ENCODE assay signal across 16 cellular contexts in genomic region chr6:5592911-5593519, GRCh38.
"Had no signal": no experiment of that assay in that cellular context is flagged by ENCODE, and none has a peak within 500 bp of the region (broad histone marks: within the 10 kb centered on the region; RNA-seq: fewer than 3 reads in every experiment).

No MANE protein-coding gene starts in this region.

- H3K4me1 Mint-ChIP-seq: activated naive CD8-positive, alpha-beta T cell treated with anti-CD3 and anti-CD28 coated beads, Interleukin-2, amount 10 ng/mL, durations not matched to agents 7 days and 5 days had no signal

- H3K27ac Mint-ChIP-seq: activated naive CD4-positive, alpha-beta T cell treated with anti-CD3 and anti-CD28 coated beads for 36 hours; activated naive CD8-positive, alpha-beta T cell treated with anti-CD3 and anti-CD28 coated beads, Interleukin-2, amount 10 ng/mL, durations not matched to agents 7 days and 5 days; activated T-cell treated with anti-CD3 and anti-CD28 coated beads, Interleukin-2, amount 50 U/mL, for 72 hours; natural killer cell treated with Interleukin-12 subunit alpha and Interleukin-12 subunit beta and Interleukin-15 and Interleukin-18, amount 100 ng/mL, for 72 hours; WTC11 had no signal

- ATAC-seq: activated T-cell treated with anti-CD3 and anti-CD28 coated beads, Interleukin-2, amount 50 U/mL, for 72 hours; heart left ventricle; left ventricle myocardium superior; natural killer cell treated with Interleukin-12 subunit alpha and Interleukin-12 subunit beta and Interleukin-15 and Interleukin-18, amount 100 ng/mL, for 72 hours; psoas muscle; right cardiac atrium; stimulated activated naive CD8-positive, alpha-beta T cell treated with anti-CD3 and anti-CD28 coated beads, Interleukin-15, Interleukin-2, amounts not matched to agents 100 U/mL and 50 U/mL, for 24 hours; WTC11 had no signal

- H3K4me3 Mint-ChIP-seq: activated naive CD4-positive, alpha-beta T cell treated with anti-CD3 and anti-CD28 coated beads for 36 hours; activated naive CD8-positive, alpha-beta T cell treated with anti-CD3 and anti-CD28 coated beads, Interleukin-2, amount 10 ng/mL, durations not matched to agents 7 days and 5 days; activated T-cell treated with anti-CD3 and anti-CD28 coated beads, Interleukin-2, amount 50 U/mL, for 72 hours; natural killer cell treated with Interleukin-12 subunit alpha and Interleukin-12 subunit beta and Interleukin-15 and Interleukin-18, amount 100 ng/mL, for 72 hours; WTC11 had no signal

- H3K9me3 Mint-ChIP-seq: activated naive CD4-positive, alpha-beta T cell treated with anti-CD3 and anti-CD28 coated beads for 36 hours; activated naive CD8-positive, alpha-beta T cell treated with anti-CD3 and anti-CD28 coated beads, Interleukin-2, amount 10 ng/mL, durations not matched to agents 7 days and 5 days; activated T-cell treated with anti-CD3 and anti-CD28 coated beads, Interleukin-2, amount 50 U/mL, for 72 hours; natural killer cell treated with Interleukin-12 subunit alpha and Interleukin-12 subunit beta and Interleukin-15 and Interleukin-18, amount 100 ng/mL, for 72 hours; WTC11 had no signal

- DNase-seq: activated CD8-positive, alpha-beta memory T cell treated with anti-CD3 and anti-CD28 coated beads for 24 hours; activated effector memory CD4-positive, alpha-beta T cell treated with Interleukin-2 at 50 U/mL for 16 hours; activated naive CD4-positive, alpha-beta T cell treated with anti-CD3 and anti-CD28 coated beads for 36 hours; activated naive CD8-positive, alpha-beta T cell treated with anti-CD3 and anti-CD28 coated beads, Interleukin-2, amount 10 ng/mL, durations not matched to agents 7 days and 5 days; activated T-cell treated with anti-CD3 and anti-CD28 coated beads, Interleukin-2, amount 50 U/mL, for 72 hours; amniotic stem cell; colonic mucosa; heart left ventricle; left ventricle myocardium superior; ovary; psoas muscle; right cardiac atrium; stimulated activated CD4-positive, alpha-beta T cell treated with anti-CD3 and anti-CD28 coated beads, Interleukin-4, amount 100 ng/mL, for 24 hours; stimulated activated naive CD8-positive, alpha-beta T cell treated with anti-CD3 and anti-CD28 coated beads, Interleukin-15, Interleukin-2, amounts not matched to agents 100 U/mL and 50 U/mL, for 24 hours had no signal

- H3K36me3 Mint-ChIP-seq: natural killer cell treated with Interleukin-12 subunit alpha and Interleukin-12 subunit beta and Interleukin-15 and Interleukin-18, amount 100 ng/mL, for 72 hours; WTC11 had no signal

- H3K27me3 Mint-ChIP-seq: activated naive CD8-positive, alpha-beta T cell treated with anti-CD3 and anti-CD28 coated beads, Interleukin-2, amount 10 ng/mL, durations not matched to agents 7 days and 5 days; natural killer cell treated with Interleukin-12 subunit alpha and Interleukin-12 subunit beta and Interleukin-15 and Interleukin-18, amount 100 ng/mL, for 72 hours had no signal
